1 cellular context compared by ENCODE assay signal in the genomic region with DNA sequence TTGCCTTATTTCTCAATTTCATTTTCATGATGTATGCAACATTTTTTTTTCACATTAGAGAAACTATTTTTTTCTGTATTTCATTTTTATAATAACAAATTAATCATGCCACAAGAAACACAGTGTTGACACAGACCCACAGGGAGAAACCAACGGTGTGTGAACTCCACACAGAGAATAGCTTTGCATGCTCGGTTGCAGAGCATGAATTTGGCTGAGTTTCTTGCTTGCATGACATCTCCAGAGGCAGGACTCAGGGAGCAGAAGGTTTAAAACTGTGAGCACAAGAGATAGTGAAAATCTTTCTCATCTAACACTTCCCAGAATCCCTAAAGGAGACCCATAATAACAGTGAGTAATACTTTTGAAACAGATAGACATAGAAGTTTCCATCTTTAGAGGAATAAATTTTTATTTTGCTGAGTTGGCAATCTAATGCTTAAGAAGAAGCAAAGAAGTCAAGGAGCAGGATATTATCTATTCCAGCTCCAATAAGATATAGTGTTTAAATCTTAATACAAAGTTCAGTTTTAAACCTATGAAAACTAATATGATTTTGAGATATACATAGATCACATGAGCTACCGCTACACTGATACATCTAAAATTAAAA.
TF ChIP-seq lines count a peak whose summit lies in the region.

No MANE protein-coding gene starts in this region.

TF ChIP-seq in H1, 55 proteins besides CTCF, POLR2A, EP300 and RAD21:
- TF ChIP-seq JUND (IDR thresholded peaks at IDR 0.05; ENCODE audit: low read length) (no peak), MAFK (IDR thresholded peaks at IDR 0.05; ENCODE audit: low read depth, low read length) (peak; percentile 69; the same call in 1 of the 2 replicates)
